ENCODE assay signal across 1 cellular context in the genomic region with DNA sequence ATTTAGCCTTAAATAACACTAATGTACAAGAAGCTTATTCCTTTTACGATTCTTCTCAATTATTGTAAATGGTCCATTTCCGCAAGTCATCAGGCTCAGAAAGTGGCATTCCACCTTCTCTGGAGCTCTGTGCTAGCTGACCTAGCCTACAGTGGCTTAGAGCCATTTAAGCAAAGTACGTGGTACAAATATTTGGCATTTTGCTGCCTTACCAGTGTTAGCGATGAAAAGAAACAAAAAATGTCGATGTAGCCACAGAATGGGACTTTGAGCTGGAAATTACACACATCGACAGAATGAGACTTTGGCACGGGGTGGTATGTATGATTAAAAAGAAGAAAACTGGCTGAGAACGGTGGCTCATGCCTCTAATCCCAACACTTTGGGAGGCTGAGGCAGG.
TF ChIP-seq lines count a peak whose summit lies in the region.

No MANE protein-coding gene starts in this region.

TF ChIP-seq in K562, 482 proteins besides CTCF, POLR2A, EP300 and RAD21:
- TF ChIP-seq ZBTB40 (IDR thresholded peaks at IDR 0.05) = peak; percentile 49; the same call in 1 of the 2 replicates
- TF ChIP-seq ZBTB40 (CRISPR knock-in tag; IDR thresholded peaks at IDR 0.05) = no peak
- TF ChIP-seq, protein P1, sequence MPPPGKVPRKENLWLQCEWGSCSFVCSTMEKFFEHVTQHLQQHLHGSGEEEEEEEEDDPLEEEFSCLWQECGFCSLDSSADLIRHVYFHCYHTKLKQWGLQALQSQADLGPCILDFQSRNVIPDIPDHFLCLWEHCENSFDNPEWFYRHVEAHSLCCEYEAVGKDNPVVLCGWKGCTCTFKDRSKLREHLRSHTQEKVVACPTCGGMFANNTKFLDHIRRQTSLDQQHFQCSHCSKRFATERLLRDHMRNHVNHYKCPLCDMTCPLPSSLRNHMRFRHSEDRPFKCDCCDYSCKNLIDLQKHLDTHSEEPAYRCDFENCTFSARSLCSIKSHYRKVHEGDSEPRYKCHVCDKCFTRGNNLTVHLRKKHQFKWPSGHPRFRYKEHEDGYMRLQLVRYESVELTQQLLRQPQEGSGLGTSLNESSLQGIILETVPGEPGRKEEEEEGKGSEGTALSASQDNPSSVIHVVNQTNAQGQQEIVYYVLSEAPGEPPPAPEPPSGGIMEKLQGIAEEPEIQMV (tag; conservative IDR thresholded peaks at IDR 0.05; ENCODE audit: low read depth) = 0 out of 2 replicates have a peak, but pooled peaks have one; percentile 28
- TF ChIP-seq KAT7 (CRISPR knock-in tag; IDR thresholded peaks at IDR 0.05; ENCODE audit: borderline replicate concordance) = 0 out of 2 replicates have a peak, but pooled peaks have one; percentile 34
- TF ChIP-seq CEBPB (tag; IDR thresholded peaks at IDR 0.05) = no peak
- peak; percentile 74 for TF ChIP-seq C11orf30 (IDR thresholded peaks at IDR 0.05; ENCODE audit: low read depth)
- 0 out of 2 replicates have a peak, but pooled peaks have one; percentile 6 for TF ChIP-seq RBFOX2 (IDR thresholded peaks at IDR 0.05; ENCODE audit: low read depth, low read length)
- TF ChIP-seq LCOR (CRISPR knock-in tag; IDR thresholded peaks at IDR 0.05) = 0 out of 2 replicates have a peak, but pooled peaks have one; percentile 5
- no peak for TF ChIP-seq PCBP1 (IDR thresholded peaks at IDR 0.05; ENCODE audit: low read depth, low read length, poor library complexity, severe bottlenecking)
- TF ChIP-seq TAF7 (tag; IDR thresholded peaks at IDR 0.05) = 0 out of 2 replicates have a peak, but pooled peaks have one; percentile 33
- TF ChIP-seq CHD1 (IDR thresholded peaks at IDR 0.05; ENCODE audit: low read length) = peak; percentile 74
- TF ChIP-seq NR4A1 (CRISPR knock-in tag; IDR thresholded peaks at IDR 0.05) = no peak
- TF ChIP-seq NR4A1 (tag; IDR thresholded peaks at IDR 0.05) = peak; percentile 51
- TF ChIP-seq ZNF24 (IDR thresholded peaks at IDR 0.05) = peak; percentile 7; the same call in 1 of the 2 replicates
- 0 out of 2 replicates have a peak, but pooled peaks have one; percentile 7 for TF ChIP-seq NR2C1 (IDR thresholded peaks at IDR 0.05)
- no peak for TF ChIP-seq NR2C1 (tag; IDR thresholded peaks at IDR 0.05)
- TF ChIP-seq CHCHD3 (CRISPR knock-in tag; IDR thresholded peaks at IDR 0.05) = 0 out of 2 replicates have a peak, but pooled peaks have one; percentile 27
- peak; percentile 63 for TF ChIP-seq ZNF316 (IDR thresholded peaks at IDR 0.05)
- TF ChIP-seq SUPT5H (IDR thresholded peaks at IDR 0.05) = no peak
- peak; percentile 45 for TF ChIP-seq MAFG (tag; conservative IDR thresholded peaks at IDR 0.05)
- no peak for TF ChIP-seq SRF (CRISPR knock-in tag; IDR thresholded peaks at IDR 0.05)
- no peak for TF ChIP-seq NFYB (IDR thresholded peaks at IDR 0.05; ENCODE audit: extremely low read depth, insufficient read length)
- peak; percentile 54 for TF ChIP-seq NFE2 (IDR thresholded peaks at IDR 0.05; ENCODE audit: low read depth)
- 0 out of 2 replicates have a peak, but pooled peaks have one; percentile 7 for TF ChIP-seq MBD1 (CRISPR knock-in tag; IDR thresholded peaks at IDR 0.05)
